ENCODE assay signal across 1 cellular context in genomic region chr14:49767473-49768300, GRCh38.
TF ChIP-seq lines count a peak whose summit lies in the region.

A gene with protein sequence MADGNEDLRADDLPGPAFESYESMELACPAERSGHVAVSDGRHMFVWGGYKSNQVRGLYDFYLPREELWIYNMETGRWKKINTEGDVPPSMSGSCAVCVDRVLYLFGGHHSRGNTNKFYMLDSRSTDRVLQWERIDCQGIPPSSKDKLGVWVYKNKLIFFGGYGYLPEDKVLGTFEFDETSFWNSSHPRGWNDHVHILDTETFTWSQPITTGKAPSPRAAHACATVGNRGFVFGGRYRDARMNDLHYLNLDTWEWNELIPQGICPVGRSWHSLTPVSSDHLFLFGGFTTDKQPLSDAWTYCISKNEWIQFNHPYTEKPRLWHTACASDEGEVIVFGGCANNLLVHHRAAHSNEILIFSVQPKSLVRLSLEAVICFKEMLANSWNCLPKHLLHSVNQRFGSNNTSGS (plus strand): TSS chr14:49768153. CDS start chr14:49768469, 316 bp downstream.

TF ChIP-seq in HepG2, 621 proteins besides CTCF, POLR2A, EP300 and RAD21 (continued from another document and continues in another):
- TF ChIP-seq REL (CRISPR knock-in tag; conservative IDR thresholded peaks at IDR 0.05) (no peak), ZNF263 (CRISPR knock-in tag; IDR thresholded peaks at IDR 0.05) (0 out of 2 replicates have a peak, but pooled peaks have one; percentile 19), KDM5A (IDR thresholded peaks at IDR 0.05; ENCODE audit: borderline replicate concordance, low read length) (peak; percentile 29; the same call in 1 of the 2 replicates), FOXA3 (CRISPR knock-in tag; IDR thresholded peaks at IDR 0.05) (peak; percentile 73), ZFP82 (CRISPR knock-in tag; IDR thresholded peaks at IDR 0.05; ENCODE audit: borderline replicate concordance) (no peak; the same call in 1 of the 2 replicates), ATAD3A (CRISPR knock-in tag; IDR thresholded peaks at IDR 0.05) (no peak), STAG1 (CRISPR knock-in tag; IDR thresholded peaks at IDR 0.05) (0 out of 2 replicates have a peak, but pooled peaks have one; percentile 6), ZNF234 (CRISPR knock-in tag; conservative IDR thresholded peaks at IDR 0.05) (no peak), RFXAP (CRISPR knock-in tag; IDR thresholded peaks at IDR 0.05; ENCODE audit: borderline replicate concordance) (peak; percentile 6; the same call in 1 of the 2 replicates), ZNF282 (IDR thresholded peaks at IDR 0.05; ENCODE audit: partially characterized antibody) (no peak), MEIS2 (CRISPR knock-in tag; IDR thresholded peaks at IDR 0.05) (peak; percentile 67; the same call in 1 of the 2 replicates), MTF2 (CRISPR knock-in tag; IDR thresholded peaks at IDR 0.05; ENCODE audit: borderline replicate concordance) (no peak), ZNF335 (CRISPR knock-in tag; IDR thresholded peaks at IDR 0.05) (peak; percentile 64), SP140L (CRISPR knock-in tag; IDR thresholded peaks at IDR 0.05; ENCODE audit: borderline replicate concordance) (no peak), ZNF629 (CRISPR knock-in tag; conservative IDR thresholded peaks at IDR 0.05) (no peak), ZNF737 (CRISPR knock-in tag; IDR thresholded peaks at IDR 0.05; ENCODE audit: borderline replicate concordance) (no peak), ZFP36L2 (CRISPR knock-in tag; IDR thresholded peaks at IDR 0.05) (no peak), ZBTB38 (CRISPR knock-in tag; IDR thresholded peaks at IDR 0.05) (no peak), MXI1 (IDR thresholded peaks at IDR 0.05; ENCODE audit: borderline replicate concordance, low read depth, low read length) (peak; percentile 42; the same call in 1 of the 3 replicates), PAF1 (CRISPR knock-in tag; IDR thresholded peaks at IDR 0.05) (no peak), ZNF567 (CRISPR knock-in tag; IDR thresholded peaks at IDR 0.05; ENCODE audit: borderline replicate concordance) (peak; percentile 29; the same call in 1 of the 2 replicates), ZNF260 (CRISPR knock-in tag; IDR thresholded peaks at IDR 0.05; ENCODE audit: borderline replicate concordance, low read depth) (no peak), FOSL2 (CRISPR knock-in tag; IDR thresholded peaks at IDR 0.05) (peak; percentile 30; the same call in 1 of the 2 replicates), ZBTB42 (CRISPR knock-in tag; IDR thresholded peaks at IDR 0.05) (no peak), ZNF780A (CRISPR knock-in tag; IDR thresholded peaks at IDR 0.05) (no peak), SNAPC4 (CRISPR knock-in tag; IDR thresholded peaks at IDR 0.05) (no peak), ZNF577 (CRISPR knock-in tag; IDR thresholded peaks at IDR 0.05; ENCODE audit: borderline replicate concordance, low read depth) (no peak), FOXC1 (CRISPR knock-in tag; IDR thresholded peaks at IDR 0.05; ENCODE audit: borderline replicate concordance) (peak; percentile 74), TOE1 (CRISPR knock-in tag; IDR thresholded peaks at IDR 0.05) (0 out of 2 replicates have a peak, but pooled peaks have one; percentile 56), SIN3B (IDR thresholded peaks at IDR 0.05; ENCODE audit: low read length) (no peak), ZNF3 (CRISPR knock-in tag; IDR thresholded peaks at IDR 0.05) (no peak), ZNF564 (CRISPR knock-in tag; IDR thresholded peaks at IDR 0.05) (no peak; the same call in 1 of the 2 replicates)
- TF ChIP-seq, protein P1, sequence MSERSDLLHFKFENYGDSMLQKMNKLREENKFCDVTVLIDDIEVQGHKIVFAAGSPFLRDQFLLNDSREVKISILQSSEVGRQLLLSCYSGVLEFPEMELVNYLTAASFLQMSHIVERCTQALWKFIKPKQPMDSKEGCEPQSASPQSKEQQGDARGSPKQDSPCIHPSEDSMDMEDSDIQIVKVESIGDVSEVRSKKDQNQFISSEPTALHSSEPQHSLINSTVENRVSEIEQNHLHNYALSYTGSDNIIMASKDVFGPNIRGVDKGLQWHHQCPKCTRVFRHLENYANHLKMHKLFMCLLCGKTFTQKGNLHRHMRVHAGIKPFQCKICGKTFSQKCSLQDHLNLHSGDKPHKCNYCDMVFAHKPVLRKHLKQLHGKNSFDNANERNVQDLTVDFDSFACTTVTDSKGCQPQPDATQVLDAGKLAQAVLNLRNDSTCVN (CRISPR knock-in tag; IDR thresholded peaks at IDR 0.05; ENCODE audit: borderline replicate concordance): no peak
- TF ChIP-seq, protein P2, sequence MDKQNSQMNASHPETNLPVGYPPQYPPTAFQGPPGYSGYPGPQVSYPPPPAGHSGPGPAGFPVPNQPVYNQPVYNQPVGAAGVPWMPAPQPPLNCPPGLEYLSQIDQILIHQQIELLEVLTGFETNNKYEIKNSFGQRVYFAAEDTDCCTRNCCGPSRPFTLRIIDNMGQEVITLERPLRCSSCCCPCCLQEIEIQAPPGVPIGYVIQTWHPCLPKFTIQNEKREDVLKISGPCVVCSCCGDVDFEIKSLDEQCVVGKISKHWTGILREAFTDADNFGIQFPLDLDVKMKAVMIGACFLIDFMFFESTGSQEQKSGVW (CRISPR knock-in tag; IDR thresholded peaks at IDR 0.05; ENCODE audit: borderline replicate concordance): no peak
- TF ChIP-seq, protein P3, sequence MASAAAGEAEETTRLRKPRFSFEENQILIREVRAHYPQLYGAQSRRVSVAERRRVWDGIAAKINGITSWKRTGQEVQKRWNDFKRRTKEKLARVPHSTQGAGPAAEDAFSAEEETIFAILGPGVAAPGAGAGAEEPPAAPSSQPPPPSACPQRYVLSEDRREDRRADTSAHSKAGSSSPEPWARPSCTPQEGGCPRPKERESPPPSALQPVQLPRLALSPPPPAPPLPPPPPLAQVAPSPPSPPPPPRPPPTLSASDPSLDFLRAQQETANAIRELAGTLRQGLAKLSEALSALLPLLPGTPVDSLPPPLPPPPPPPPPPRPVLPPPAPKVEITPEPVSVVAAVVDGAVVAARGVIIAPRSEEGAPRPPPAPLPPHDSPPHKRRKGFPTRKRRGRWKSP (CRISPR knock-in tag; IDR thresholded peaks at IDR 0.05): no peak
- TF ChIP-seq, protein P4, sequence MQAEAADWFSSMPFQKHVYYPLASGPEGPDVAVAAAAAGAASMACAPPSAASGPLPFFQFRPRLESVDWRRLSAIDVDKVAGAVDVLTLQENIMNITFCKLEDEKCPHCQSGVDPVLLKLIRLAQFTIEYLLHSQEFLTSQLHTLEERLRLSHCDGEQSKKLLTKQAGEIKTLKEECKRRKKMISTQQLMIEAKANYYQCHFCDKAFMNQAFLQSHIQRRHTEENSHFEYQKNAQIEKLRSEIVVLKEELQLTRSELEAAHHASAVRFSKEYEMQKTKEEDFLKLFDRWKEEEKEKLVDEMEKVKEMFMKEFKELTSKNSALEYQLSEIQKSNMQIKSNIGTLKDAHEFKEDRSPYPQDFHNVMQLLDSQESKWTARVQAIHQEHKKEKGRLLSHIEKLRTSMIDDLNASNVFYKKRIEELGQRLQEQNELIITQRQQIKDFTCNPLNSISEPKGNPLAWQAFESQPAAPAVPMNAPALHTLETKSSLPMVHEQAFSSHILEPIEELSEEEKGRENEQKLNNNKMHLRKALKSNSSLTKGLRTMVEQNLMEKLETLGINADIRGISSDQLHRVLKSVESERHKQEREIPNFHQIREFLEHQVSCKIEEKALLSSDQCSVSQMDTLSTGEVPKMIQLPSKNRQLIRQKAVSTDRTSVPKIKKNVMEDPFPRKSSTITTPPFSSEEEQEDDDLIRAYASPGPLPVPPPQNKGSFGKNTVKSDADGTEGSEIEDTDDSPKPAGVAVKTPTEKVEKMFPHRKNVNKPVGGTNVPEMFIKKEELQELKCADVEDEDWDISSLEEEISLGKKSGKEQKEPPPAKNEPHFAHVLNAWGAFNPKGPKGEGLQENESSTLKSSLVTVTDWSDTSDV (CRISPR knock-in tag; IDR thresholded peaks at IDR 0.05): peak; percentile 13; the same call in 1 of the 2 replicates
- TF ChIP-seq, protein P5, sequence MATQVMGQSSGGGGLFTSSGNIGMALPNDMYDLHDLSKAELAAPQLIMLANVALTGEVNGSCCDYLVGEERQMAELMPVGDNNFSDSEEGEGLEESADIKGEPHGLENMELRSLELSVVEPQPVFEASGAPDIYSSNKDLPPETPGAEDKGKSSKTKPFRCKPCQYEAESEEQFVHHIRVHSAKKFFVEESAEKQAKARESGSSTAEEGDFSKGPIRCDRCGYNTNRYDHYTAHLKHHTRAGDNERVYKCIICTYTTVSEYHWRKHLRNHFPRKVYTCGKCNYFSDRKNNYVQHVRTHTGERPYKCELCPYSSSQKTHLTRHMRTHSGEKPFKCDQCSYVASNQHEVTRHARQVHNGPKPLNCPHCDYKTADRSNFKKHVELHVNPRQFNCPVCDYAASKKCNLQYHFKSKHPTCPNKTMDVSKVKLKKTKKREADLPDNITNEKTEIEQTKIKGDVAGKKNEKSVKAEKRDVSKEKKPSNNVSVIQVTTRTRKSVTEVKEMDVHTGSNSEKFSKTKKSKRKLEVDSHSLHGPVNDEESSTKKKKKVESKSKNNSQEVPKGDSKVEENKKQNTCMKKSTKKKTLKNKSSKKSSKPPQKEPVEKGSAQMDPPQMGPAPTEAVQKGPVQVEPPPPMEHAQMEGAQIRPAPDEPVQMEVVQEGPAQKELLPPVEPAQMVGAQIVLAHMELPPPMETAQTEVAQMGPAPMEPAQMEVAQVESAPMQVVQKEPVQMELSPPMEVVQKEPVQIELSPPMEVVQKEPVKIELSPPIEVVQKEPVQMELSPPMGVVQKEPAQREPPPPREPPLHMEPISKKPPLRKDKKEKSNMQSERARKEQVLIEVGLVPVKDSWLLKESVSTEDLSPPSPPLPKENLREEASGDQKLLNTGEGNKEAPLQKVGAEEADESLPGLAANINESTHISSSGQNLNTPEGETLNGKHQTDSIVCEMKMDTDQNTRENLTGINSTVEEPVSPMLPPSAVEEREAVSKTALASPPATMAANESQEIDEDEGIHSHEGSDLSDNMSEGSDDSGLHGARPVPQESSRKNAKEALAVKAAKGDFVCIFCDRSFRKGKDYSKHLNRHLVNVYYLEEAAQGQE (IDR thresholded peaks at IDR 0.05; ENCODE audit: borderline replicate concordance in 1 of 2, low read depth in 1 of 2, low read length in 2 of 2): no peak
- TF ChIP-seq, protein P6, sequence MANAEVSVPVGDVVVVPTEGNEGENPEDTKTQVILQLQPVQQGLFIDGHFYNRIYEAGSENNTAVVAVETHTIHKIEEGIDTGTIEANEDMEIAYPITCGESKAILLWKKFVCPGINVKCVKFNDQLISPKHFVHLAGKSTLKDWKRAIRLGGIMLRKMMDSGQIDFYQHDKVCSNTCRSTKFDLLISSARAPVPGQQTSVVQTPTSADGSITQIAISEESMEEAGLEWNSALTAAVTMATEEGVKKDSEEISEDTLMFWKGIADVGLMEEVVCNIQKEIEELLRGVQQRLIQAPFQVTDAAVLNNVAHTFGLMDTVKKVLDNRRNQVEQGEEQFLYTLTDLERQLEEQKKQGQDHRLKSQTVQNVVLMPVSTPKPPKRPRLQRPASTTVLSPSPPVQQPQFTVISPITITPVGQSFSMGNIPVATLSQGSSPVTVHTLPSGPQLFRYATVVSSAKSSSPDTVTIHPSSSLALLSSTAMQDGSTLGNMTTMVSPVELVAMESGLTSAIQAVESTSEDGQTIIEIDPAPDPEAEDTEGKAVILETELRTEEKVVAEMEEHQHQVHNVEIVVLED (CRISPR knock-in tag; IDR thresholded peaks at IDR 0.05; ENCODE audit: borderline replicate concordance): peak; percentile 49; the same call in 1 of the 2 replicates
- TF ChIP-seq, protein P7, sequence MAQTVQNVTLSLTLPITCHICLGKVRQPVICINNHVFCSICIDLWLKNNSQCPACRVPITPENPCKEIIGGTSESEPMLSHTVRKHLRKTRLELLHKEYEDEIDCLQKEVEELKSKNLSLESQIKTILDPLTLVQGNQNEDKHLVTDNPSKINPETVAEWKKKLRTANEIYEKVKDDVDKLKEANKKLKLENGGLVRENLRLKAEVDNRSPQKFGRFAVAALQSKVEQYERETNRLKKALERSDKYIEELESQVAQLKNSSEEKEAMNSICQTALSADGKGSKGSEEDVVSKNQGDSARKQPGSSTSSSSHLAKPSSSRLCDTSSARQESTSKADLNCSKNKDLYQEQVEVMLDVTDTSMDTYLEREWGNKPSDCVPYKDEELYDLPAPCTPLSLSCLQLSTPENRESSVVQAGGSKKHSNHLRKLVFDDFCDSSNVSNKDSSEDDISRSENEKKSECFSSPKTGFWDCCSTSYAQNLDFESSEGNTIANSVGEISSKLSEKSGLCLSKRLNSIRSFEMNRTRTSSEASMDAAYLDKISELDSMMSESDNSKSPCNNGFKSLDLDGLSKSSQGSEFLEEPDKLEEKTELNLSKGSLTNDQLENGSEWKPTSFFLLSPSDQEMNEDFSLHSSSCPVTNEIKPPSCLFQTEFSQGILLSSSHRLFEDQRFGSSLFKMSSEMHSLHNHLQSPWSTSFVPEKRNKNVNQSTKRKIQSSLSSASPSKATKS (CRISPR knock-in tag; IDR thresholded peaks at IDR 0.05): no peak
